Comparison of ENCODE assay signal across 9 cellular contexts in the genomic region with DNA sequence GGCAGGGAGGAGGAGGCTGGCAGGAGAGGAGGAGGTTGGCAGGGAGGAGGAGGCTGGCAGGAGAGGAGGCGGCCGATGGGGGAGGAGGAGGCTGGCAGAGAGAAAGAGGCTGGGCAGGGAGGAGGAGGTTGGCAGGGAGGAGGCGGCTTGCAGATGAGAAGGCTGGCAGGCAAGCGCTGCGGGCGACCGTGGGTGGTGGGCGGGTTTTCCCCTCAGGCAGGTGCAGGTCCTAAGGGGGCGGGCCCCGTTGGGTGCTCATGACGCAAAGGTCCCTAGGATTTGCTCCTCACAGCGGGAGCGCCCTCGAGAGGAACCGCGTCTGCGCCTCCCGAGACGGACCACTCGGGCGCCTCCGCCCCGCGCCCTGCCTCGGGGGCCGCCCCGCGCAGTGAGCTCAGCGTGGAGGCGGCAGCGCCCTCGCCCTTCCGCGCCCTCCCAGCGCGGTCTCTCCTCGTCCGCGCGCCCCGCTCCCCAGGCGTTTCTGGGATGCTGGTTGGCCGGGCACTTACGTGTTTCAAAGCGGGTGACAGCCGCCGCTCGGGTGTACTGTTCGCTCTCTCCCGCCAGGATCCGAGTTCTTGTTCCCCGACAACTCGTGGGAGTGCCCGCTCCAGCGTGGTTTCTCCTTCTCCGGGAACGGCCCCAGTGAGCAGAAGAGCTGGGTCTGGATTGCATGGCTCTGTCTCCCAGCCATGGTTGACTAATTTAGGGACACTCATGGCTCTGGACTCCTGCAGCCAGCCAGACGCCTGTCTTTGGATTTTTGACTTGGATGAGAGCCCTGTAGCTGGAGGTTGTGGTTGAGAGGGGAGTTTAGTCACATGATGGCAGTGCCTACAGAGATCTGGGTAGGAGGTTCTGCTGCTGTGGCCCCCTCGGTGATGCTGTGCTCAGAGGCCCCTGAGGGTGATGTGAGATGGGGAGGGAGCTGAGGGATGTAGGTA.
DNase-seq lines count a peak whose midpoint lies in the region; ATAC-seq and TF ChIP-seq lines count a peak whose summit lies in the region.
"Had no signal": no experiment of that assay in that cellular context is flagged by ENCODE, and none has a peak within 500 bp of the region (broad histone marks: within the 10 kb centered on the region; RNA-seq: fewer than 3 reads in every experiment).

No MANE protein-coding gene starts in this region.

- H3K9me3 Mint-ChIP-seq in activated naive CD8-positive, alpha-beta T cell (ENCODE audit: low read depth): no peaks in the 10 kb centered on the region

- 2% methylated on average over 59 of the region's 59 CpGs for WGBS in HUES64
- WGBS in SK-N-SH (ENCODE audit: low lambda C conversion rate): 3% methylated on average over 21 of the region's 59 CpGs
- 2 to 6% (median 4%) methylated on average over 27 to 59 of the region's 59 CpGs for WGBS in heart left ventricle, 4 donors
- 3 to 4% methylated on average over 28 to 36 of the region's 59 CpGs for WGBS in tibial nerve, 2 donors

- H3K79me2 ChIP-seq in SK-N-SH (ENCODE audit: insufficient read depth): no peaks in the 10 kb centered on the region

- H3K9ac ChIP-seq in HUES64 (ENCODE audit: low read depth, low read length): no peak overlapping the region
- peak overlapping the region; percentile 43; the same call in 1 of the 2 replicates for H3K9ac ChIP-seq in SK-N-SH

- peak; percentile 88 for DNase-seq in DMS79 treated with DMSO at 0.1 percent for 48 hours (lab: John Stamatoyannopoulos, UW)
- DNase-seq in SK-N-SH: peak; percentile 63
- DNase-seq in heart left ventricle: peak in 1 of 5 donors; percentile 35
- DNase-seq in posterior vena cava (ENCODE audit: low spot score): peak; percentile 83
- peak in 1 of 2 donors; percentile 14 for DNase-seq in tibial nerve (ENCODE audit: low spot score in 2 of 2)

- peak overlapping the region; percentile 68 for H3K27ac Mint-ChIP-seq in activated naive CD8-positive, alpha-beta T cell

- peak overlapping the region; percentile 53 for H3K4me3 ChIP-seq in HUES64 (ENCODE audit: low read length)
- peak overlapping the region; percentile 39 to 65 for H3K4me3 ChIP-seq in SK-N-SH (ENCODE audit: low read depth in 2 of 2, low read length in 1 of 2)
- H3K4me3 ChIP-seq in heart left ventricle: peak overlapping the region in 10 of 12 donors; percentile 22 to 56 (median 47)
- peak overlapping the region in 3 of 4 donors; percentile 9 to 50 (median 44) for H3K4me3 ChIP-seq in tibial nerve
- H3K4me3 ChIP-seq: SJSA1 had no signal

- peak in 3 of 4 donors; percentile 36 to 75 (median 66) for ATAC-seq in heart left ventricle
- ATAC-seq in GM19324 (IDR thresholded peaks at IDR 0.05; ENCODE audit: low FRiP score, unreplicated experiment): no peak

- H3K36me3 ChIP-seq in HUES64 (ENCODE audit: insufficient read depth, low read length): no peaks in the 10 kb centered on the region
- H3K36me3 ChIP-seq in SK-N-SH (replicated peaks in 1 of 2; ENCODE audit: control insufficient read depth in 1 of 2, insufficient read depth in 2 of 2, low read length in 1 of 2): no peaks in the 10 kb centered on the region
- H3K36me3 ChIP-seq in heart left ventricle: no peaks in the 10 kb centered on the region
- H3K36me3 ChIP-seq in tibial nerve: no peaks in the 10 kb centered on the region
- H3K36me3 ChIP-seq: SJSA1 had no signal

- H3K36me3 Mint-ChIP-seq in activated naive CD8-positive, alpha-beta T cell: no peaks in the 10 kb centered on the region

- H3K4me1 Mint-ChIP-seq in activated naive CD8-positive, alpha-beta T cell (ENCODE audit: low read depth): peaks cover 12% of the 10 kb centered on the region

- peaks cover 11% of the 10 kb centered on the region for H3K9me3 ChIP-seq in HUES64 (ENCODE audit: insufficient read depth, low read depth, low read length)
- no peaks in the 10 kb centered on the region for H3K9me3 ChIP-seq in SK-N-SH
- H3K9me3 ChIP-seq in heart left ventricle: peaks cover 0 to 8% (median 0%) of the 10 kb centered on the region in 12 donors
- peaks cover 0 to 7% (median 0%) of the 10 kb centered on the region in 4 donors for H3K9me3 ChIP-seq in tibial nerve
- H3K9me3 ChIP-seq: SJSA1 had no signal

- H3F3A ChIP-seq in SK-N-SH (replicated peaks; ENCODE audit: insufficient read depth): peaks cover 8% of the 10 kb centered on the region

- peak overlapping the region; percentile 79 for H3K4me2 ChIP-seq in SK-N-SH

- H4K20me1 ChIP-seq in SK-N-SH (ENCODE audit: insufficient read depth): no peaks in the 10 kb centered on the region

- peak overlapping the region; percentile 71 for H2AFZ ChIP-seq in SK-N-SH (ENCODE audit: low read depth)

- CTCF ChIA-PET in SK-N-SH (lab: Yijun Ruan, JAX): interaction anchor here (1.4 kb wide), 1 partner anchor 20 kb away, joined by 4 read pairs; no protein-coding TSS in a partner anchor

- H3K4me1 ChIP-seq in HUES64 (ENCODE audit: insufficient read depth, low read length) (peaks cover 7% of the 10 kb centered on the region), SK-N-SH (ENCODE audit: control insufficient read depth in 1 of 2, insufficient read depth in 2 of 2, low read depth in 1 of 2, low read length in 1 of 2) (no peaks in the 10 kb centered on the region; a peak in 1 of 4 replicates), heart left ventricle (peaks cover 0 to 9% (median 2%) of the 10 kb centered on the region in 12 donors), tibial nerve (peaks cover 0 to 12% (median 0%) of the 10 kb centered on the region in 4 donors)
- H3K4me1 ChIP-seq: SJSA1 had no signal

- no peak for TF ChIP-seq EP300 in SK-N-SH (IDR thresholded peaks at IDR 0.05; ENCODE audit: borderline replicate concordance in 1 of 2, low read depth in 1 of 2, low read length in 1 of 2)
- no peak for TF ChIP-seq EP300 in tibial nerve (IDR thresholded peaks at IDR 0.05)

- TF ChIP-seq POLR2A in heart left ventricle (IDR thresholded peaks at IDR 0.05): no peak
- no peak for TF ChIP-seq POLR2A in tibial nerve (IDR thresholded peaks at IDR 0.05)

- TF ChIP-seq CTCF in SK-N-SH (IDR thresholded peaks at IDR 0.05) (no peak), heart left ventricle (IDR thresholded peaks at IDR 0.05) (no peak), tibial nerve (IDR thresholded peaks at IDR 0.05) (no peak)

- peaks cover 5% of the 10 kb centered on the region for H3K27me3 Mint-ChIP-seq in activated naive CD8-positive, alpha-beta T cell

- H3K9me2 ChIP-seq in SK-N-SH: no peaks in the 10 kb centered on the region

- H3K27ac ChIP-seq in HUES64 (ENCODE audit: low read depth, low read length): no peak overlapping the region
- no peak overlapping the region for H3K27ac ChIP-seq in SK-N-SH (ENCODE audit: low read depth in 2 of 2, low read length in 1 of 2)
- H3K27ac ChIP-seq in heart left ventricle: no peak overlapping the region
- no peak overlapping the region for H3K27ac ChIP-seq in tibial nerve
- H3K27ac ChIP-seq: SJSA1 had no signal

- POLR2A ChIA-PET in SK-N-SH (lab: Yijun Ruan, JAX): no interaction called here

- peak overlapping the region; percentile 83 for H3K4me3 Mint-ChIP-seq in activated naive CD8-positive, alpha-beta T cell

- no peak for TF ChIP-seq RAD21 in SK-N-SH (IDR thresholded peaks at IDR 0.05; ENCODE audit: low read length)

- H3K27me3 ChIP-seq in HUES64 (ENCODE audit: insufficient read depth, low read length): peaks cover 74% of the 10 kb centered on the region
- peaks cover 10% of the 10 kb centered on the region; the same call in 1 of the 2 replicates for H3K27me3 ChIP-seq in SK-N-SH (ENCODE audit: insufficient read depth)
- peaks cover 0 to 46% (median 15%) of the 10 kb centered on the region in 9 donors for H3K27me3 ChIP-seq in heart left ventricle
- H3K27me3 ChIP-seq in tibial nerve: peaks cover 0 to 35% of the 10 kb centered on the region in 2 donors

- intact Hi-C loops in heart left ventricle (cut with DNase I): no loop called here
- intact Hi-C loops in posterior vena cava (cut with DNase I): no loop called here

TF ChIP-seq in SK-N-SH, 30 proteins besides CTCF, POLR2A, EP300 and RAD21:
- TF ChIP-seq GATA2 (CRISPR knock-in tag; IDR thresholded peaks at IDR 0.05): no peak
- TF ChIP-seq, protein P1, sequence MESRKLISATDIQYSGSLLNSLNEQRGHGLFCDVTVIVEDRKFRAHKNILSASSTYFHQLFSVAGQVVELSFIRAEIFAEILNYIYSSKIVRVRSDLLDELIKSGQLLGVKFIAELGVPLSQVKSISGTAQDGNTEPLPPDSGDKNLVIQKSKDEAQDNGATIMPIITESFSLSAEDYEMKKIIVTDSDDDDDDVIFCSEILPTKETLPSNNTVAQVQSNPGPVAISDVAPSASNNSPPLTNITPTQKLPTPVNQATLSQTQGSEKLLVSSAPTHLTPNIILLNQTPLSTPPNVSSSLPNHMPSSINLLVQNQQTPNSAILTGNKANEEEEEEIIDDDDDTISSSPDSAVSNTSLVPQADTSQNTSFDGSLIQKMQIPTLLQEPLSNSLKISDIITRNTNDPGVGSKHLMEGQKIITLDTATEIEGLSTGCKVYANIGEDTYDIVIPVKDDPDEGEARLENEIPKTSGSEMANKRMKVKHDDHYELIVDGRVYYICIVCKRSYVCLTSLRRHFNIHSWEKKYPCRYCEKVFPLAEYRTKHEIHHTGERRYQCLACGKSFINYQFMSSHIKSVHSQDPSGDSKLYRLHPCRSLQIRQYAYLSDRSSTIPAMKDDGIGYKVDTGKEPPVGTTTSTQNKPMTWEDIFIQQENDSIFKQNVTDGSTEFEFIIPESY (IDR thresholded peaks at IDR 0.05; ENCODE audit: borderline replicate concordance, low read depth): no peak
- TF ChIP-seq, protein P2, sequence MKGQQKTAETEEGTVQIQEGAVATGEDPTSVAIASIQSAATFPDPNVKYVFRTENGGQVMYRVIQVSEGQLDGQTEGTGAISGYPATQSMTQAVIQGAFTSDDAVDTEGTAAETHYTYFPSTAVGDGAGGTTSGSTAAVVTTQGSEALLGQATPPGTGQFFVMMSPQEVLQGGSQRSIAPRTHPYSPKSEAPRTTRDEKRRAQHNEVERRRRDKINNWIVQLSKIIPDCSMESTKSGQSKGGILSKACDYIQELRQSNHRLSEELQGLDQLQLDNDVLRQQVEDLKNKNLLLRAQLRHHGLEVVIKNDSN (IDR thresholded peaks at IDR 0.05; ENCODE audit: borderline replicate concordance, low read depth): peak; percentile 41; the same call in 1 of the 2 replicates
- TF ChIP-seq YY1 (IDR thresholded peaks at IDR 0.05; ENCODE audit: low read depth): no peak
- no peak for TF ChIP-seq EZH2phosphoT487 (IDR thresholded peaks at IDR 0.05; ENCODE audit: borderline replicate concordance, low read depth)
- TF ChIP-seq TAF1 (IDR thresholded peaks at IDR 0.05; ENCODE audit: borderline replicate concordance, low read depth, low read length): no peak
